In the genomic region with DNA sequence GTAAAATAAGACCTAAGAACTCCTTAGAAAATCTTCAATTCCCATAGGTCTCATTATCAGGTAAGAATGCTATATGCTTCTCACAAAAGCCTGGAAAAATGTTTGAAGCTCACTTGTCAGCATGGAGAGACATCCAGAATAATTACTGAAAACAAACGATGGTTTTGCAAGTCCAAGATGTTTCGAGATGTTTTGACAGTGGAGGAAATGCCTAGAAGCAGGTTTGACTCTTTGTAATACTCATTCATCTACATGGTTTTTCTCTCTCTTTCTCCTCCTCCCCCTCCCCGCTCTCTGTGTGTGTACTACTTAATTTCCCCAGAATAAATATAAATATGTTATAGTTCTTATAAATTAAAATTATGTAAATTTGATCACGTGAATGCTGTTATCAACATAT, we compare ENCODE assay signal across 5 cellular contexts.
"Had no signal": no experiment of that assay in that cellular context is flagged by ENCODE, and none has a peak within 500 bp of the region (broad histone marks: within the 10 kb centered on the region; RNA-seq: fewer than 3 reads in every experiment).

No MANE protein-coding gene starts in this region.

- H3K4me3 ChIP-seq: GM23248 had no signal

- H3K27ac Mint-ChIP-seq: H9 had no signal

- DNase-seq: GOT3, H9 had no signal

- H3K27ac ChIP-seq: GM23248 had no signal

- H2AFZ ChIP-seq: GM23248 had no signal

- H3K4me1 Mint-ChIP-seq: H9 had no signal

- FAIRE-seq: H54, HTR-8/SVneo had no signal

- H3K4me3 Mint-ChIP-seq: H9 had no signal

- H3K9ac ChIP-seq: GM23248 had no signal
